8 cellular contexts compared by ENCODE assay signal in the genomic region with DNA sequence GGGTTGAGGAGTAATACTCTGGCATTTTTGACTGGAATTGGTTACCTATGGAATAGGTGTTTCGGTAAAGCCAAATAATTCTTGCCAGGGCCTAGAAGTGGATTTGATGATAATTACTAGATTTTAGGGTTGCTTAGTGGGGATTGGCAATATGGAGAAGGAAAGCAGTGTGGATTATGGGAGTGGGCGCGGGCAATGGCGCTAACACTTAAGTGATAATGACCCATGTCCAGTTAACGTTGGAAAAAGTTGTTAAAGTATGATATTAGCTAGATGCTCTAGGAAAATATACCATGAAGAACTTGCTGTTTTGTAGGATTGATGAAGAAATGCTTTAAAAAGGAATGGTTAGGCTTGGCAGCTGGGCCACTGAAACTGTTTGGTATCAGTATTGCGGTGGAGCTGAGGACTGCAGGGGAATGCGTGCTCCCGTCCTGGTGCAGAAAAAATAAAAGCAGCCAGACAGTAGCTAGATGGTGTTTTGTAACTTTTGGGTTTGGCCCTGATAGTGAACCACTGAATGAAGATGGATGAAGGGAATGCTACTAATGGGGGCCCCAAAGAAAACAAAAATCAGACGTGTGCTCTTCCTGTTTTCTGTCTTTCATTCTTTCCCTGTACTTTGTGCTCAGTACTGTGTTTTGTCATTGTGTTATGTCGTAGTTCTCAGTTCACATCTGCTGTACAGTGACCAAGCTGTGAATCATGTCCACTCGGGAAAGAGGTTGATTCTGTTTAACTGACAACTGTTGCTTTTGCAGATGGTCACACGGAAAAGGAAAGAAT. TPM values are rescaled to one million over a fixed set of nuclear protein-coding genes. Genes with fewer than 3 reads are reported as not detected.
A peak's percentile ranks its signal among the peaks of the same experiment; 100 is the strongest.
DNase-seq lines count a peak whose midpoint lies in the region; ATAC-seq and TF ChIP-seq lines count a peak whose summit lies in the region.

No MANE protein-coding gene starts in this region.

- CTCF ChIA-PET in activated CD8-positive, alpha-beta T cell treated with anti-CD3 and anti-CD28 coated beads, Interleukin-2, amount 10 ng/mL, durations not matched to agents 7 days and 5 days (lab: Charles Lee) = interaction anchor here (1.0 to 3.0 kb wide), 9 partner anchors 16 to 275 kb away, joined by 3 to 14 read pairs (median 4); a partner anchor contains a TSS

- ATAC-seq in GM21737 (IDR thresholded peaks at IDR 0.05; ENCODE audit: unreplicated experiment) = peak; percentile 27
- peak; percentile 17 for ATAC-seq in activated CD8-positive, alpha-beta T cell treated with anti-CD3 and anti-CD28 coated beads, Interleukin-2, amount 10 ng/mL, durations not matched to agents 7 days and 5 days
- no peak for ATAC-seq in HG03108 (IDR thresholded peaks at IDR 0.05; ENCODE audit: unreplicated experiment)

- H2AFZ ChIP-seq in neuron (ENCODE audit: low read depth, low read length) = peak overlapping the region; percentile 78

- no peaks in the 10 kb centered on the region for H3K36me3 ChIP-seq in neuron (ENCODE audit: insufficient read depth, low read length)

- POLR2A ChIA-PET in activated CD8-positive, alpha-beta T cell treated with anti-CD3 and anti-CD28 coated beads, Interleukin-2, amount 10 ng/mL, durations not matched to agents 7 days and 5 days (lab: Charles Lee) = interaction anchor here (0.8 to 1.3 kb wide), 2 partner anchors 29 to 94 kb away, joined by 4 to 5 read pairs; no protein-coding TSS in a partner anchor

- H3K27ac Mint-ChIP-seq in activated CD8-positive, alpha-beta T cell treated with anti-CD3 and anti-CD28 coated beads, Interleukin-2, amount 10 ng/mL, durations not matched to agents 7 days and 5 days = peak overlapping the region; percentile 89

- peak overlapping the region; percentile 92 for H3K4me3 Mint-ChIP-seq in activated CD8-positive, alpha-beta T cell treated with anti-CD3 and anti-CD28 coated beads, Interleukin-2, amount 10 ng/mL, durations not matched to agents 7 days and 5 days

- no peaks in the 10 kb centered on the region for H3K9me3 Mint-ChIP-seq in activated CD8-positive, alpha-beta T cell treated with anti-CD3 and anti-CD28 coated beads, Interleukin-2, amount 10 ng/mL, durations not matched to agents 7 days and 5 days (ENCODE audit: insufficient read depth)

- H3K27me3 Mint-ChIP-seq in activated CD8-positive, alpha-beta T cell treated with anti-CD3 and anti-CD28 coated beads, Interleukin-2, amount 10 ng/mL, durations not matched to agents 7 days and 5 days (ENCODE audit: low read depth) = peaks cover 8% of the 10 kb centered on the region

- no peak for TF ChIP-seq CTCF in GM10266 (IDR thresholded peaks at IDR 0.05; ENCODE audit: control insufficient read depth, insufficient read depth, low read depth, missing control alignments)
- peak; percentile 38 for TF ChIP-seq CTCF in fibroblast of the aortic adventitia (IDR thresholded peaks at IDR 0.05; ENCODE audit: insufficient read depth, low read length)

- H3K4me1 Mint-ChIP-seq in activated CD8-positive, alpha-beta T cell treated with anti-CD3 and anti-CD28 coated beads, Interleukin-2, amount 10 ng/mL, durations not matched to agents 7 days and 5 days (ENCODE audit: low read depth) = peaks cover 28% of the 10 kb centered on the region

- peak overlapping the region; percentile 93 for H3K4me3 ChIP-seq in fibroblast of the aortic adventitia (ENCODE audit: low read depth, low read length)
- peak overlapping the region; percentile 86 for H3K4me3 ChIP-seq in neuron (ENCODE audit: low read length)

- H3K27me3 ChIP-seq in neuron (ENCODE audit: insufficient read depth, low read length) = peaks cover 6% of the 10 kb centered on the region

- DNase-seq in GM10266 (ENCODE audit: extremely low spot score) (peak; percentile 8), LoVo (ENCODE audit: low spot score) (peak; percentile 25), fibroblast of the aortic adventitia (ENCODE audit: low read depth) (peak; percentile 71), NCI-H1436 (lab: John Stamatoyannopoulos, UW) (no peak)
- DNase-seq in activated CD8-positive, alpha-beta T cell treated with anti-CD3 and anti-CD28 coated beads, Interleukin-2, amount 10 ng/mL, durations not matched to agents 7 days and 5 days = peak; percentile 48

- H3K4me1 ChIP-seq in neuron (ENCODE audit: insufficient read depth, low read length) = peaks cover 15% of the 10 kb centered on the region

- peaks cover 12% of the 10 kb centered on the region for H3K36me3 Mint-ChIP-seq in activated CD8-positive, alpha-beta T cell treated with anti-CD3 and anti-CD28 coated beads, Interleukin-2, amount 10 ng/mL, durations not matched to agents 7 days and 5 days (ENCODE audit: low read depth)

- H3K9me3 ChIP-seq in neuron (ENCODE audit: low read length) = no peaks in the 10 kb centered on the region

RNA-seq across cellular contexts. Expression of a gene that starts 0.9 kb away (rescaled TPM):
- total RNA-seq in activated CD8-positive, alpha-beta T cell treated with anti-CD3 and anti-CD28 coated beads, Interleukin-2, amount 10 ng/mL, durations not matched to agents 7 days and 5 days = 10 to 100 TPM; 30.1 to 32.6 TPM
- total RNA-seq in fibroblast of the aortic adventitia (ENCODE audit: low replicate concordance) = 5.3 and 9.5 TPM in 2 replicates
